24 cellular contexts compared by ENCODE assay signal in the genomic region with DNA sequence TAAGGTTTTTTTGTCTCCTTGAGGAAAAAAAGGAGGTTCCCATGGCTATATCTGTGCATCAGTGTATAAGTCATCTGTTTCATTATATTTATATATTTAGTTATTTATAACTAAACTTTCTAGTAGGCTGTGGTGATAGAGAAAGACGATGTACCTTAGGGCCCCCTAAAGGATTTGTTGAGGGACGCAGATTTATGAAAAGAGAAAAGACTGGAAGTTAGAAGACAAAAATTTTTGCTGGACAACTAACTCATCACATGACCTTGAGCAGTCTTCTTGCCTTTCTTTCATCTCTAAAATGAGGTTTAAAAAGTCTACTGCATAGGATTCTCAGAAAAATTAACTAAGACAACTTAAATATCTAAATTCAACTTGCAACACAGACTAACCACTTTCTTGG. TPM values are rescaled to one million over a fixed set of nuclear protein-coding genes. Genes with fewer than 3 reads are reported as not detected.
DNase-seq lines count a peak whose midpoint lies in the region; ATAC-seq and TF ChIP-seq lines count a peak whose summit lies in the region.
"Had no signal": no experiment of that assay in that cellular context is flagged by ENCODE, and none has a peak within 500 bp of the region (broad histone marks: within the 10 kb centered on the region; RNA-seq: fewer than 3 reads in every experiment).

No MANE protein-coding gene starts in this region.

- no peaks in the 10 kb centered on the region for H3K27me3 Mint-ChIP-seq in endodermal cell (ENCODE audit: insufficient read depth)
- H3K27me3 Mint-ChIP-seq in nephron (ENCODE audit: low read depth) = no peaks in the 10 kb centered on the region

- no peak for TF ChIP-seq EP300 in transverse colon (IDR thresholded peaks at IDR 0.05; ENCODE audit: low read depth)

- H3K4me3 ChIP-seq in adipocyte (ENCODE audit: low read length) (peak overlapping the region; percentile 90), endodermal cell (ENCODE audit: low read length) (no peak overlapping the region), transverse colon (peak overlapping the region in 1 of 4 donors; percentile 25)
- H3K4me3 ChIP-seq: body of pancreas had no signal

- WGBS in endodermal cell (ENCODE audit: insufficient coverage in 1 of 2, insufficient read length in 1 of 2), 2 experiments = 91% methylated on average over 2 of the region's 2 CpGs; no CpG with 5 or more reads in 1 of the 2 experiments
- WGBS in transverse colon (ENCODE audit: low coverage in 1 of 2), 2 donors = 57 to 65% methylated on average over 2 of the region's 2 CpGs

- in situ Hi-C loops in transverse colon (cut with MboI; ENCODE audit: low pct_ligation_motif_present in 1 of 4, low pct_unique_long_range_greater_than_20kb in 1 of 4, low sequenced_read_pairs in 3 of 4) = loop anchor here (5.0 to 25.0 kb wide), 4 partner anchors 152 to 179 kb away; no protein-coding TSS in a partner anchor

- H3K9ac ChIP-seq in adipocyte (ENCODE audit: low read length) (no peak overlapping the region), endodermal cell (ENCODE audit: extremely low read depth, low read length, poor library complexity, severe bottlenecking) (no peak overlapping the region)

- H3K36me3 ChIP-seq in adipocyte (ENCODE audit: control insufficient read depth, insufficient read depth, low read length, severe bottlenecking) = no peaks in the 10 kb centered on the region
- H3K36me3 ChIP-seq in endodermal cell (ENCODE audit: control insufficient read depth, insufficient read depth, low read length) = no peaks in the 10 kb centered on the region
- no peaks in the 10 kb centered on the region for H3K36me3 ChIP-seq in transverse colon
- H3K36me3 ChIP-seq: BE2C had no signal

- H3K36me3 Mint-ChIP-seq in endodermal cell (ENCODE audit: low read depth) = peaks cover 2% of the 10 kb centered on the region
- H3K36me3 Mint-ChIP-seq in nephron (ENCODE audit: low read depth) = peaks cover 17% of the 10 kb centered on the region

- H3K27ac Mint-ChIP-seq in endodermal cell (no peak overlapping the region), nephron (peak overlapping the region; percentile 14 to 94 (median 74))
- H3K27ac Mint-ChIP-seq: HFFc6 had no signal

- H3K4me3 Mint-ChIP-seq in endodermal cell (no peak overlapping the region), nephron (peak overlapping the region; percentile 50 to 97 (median 96))
- H3K4me3 Mint-ChIP-seq: HFFc6, neural crest cell had no signal

- H3K27ac ChIP-seq in endodermal cell (ENCODE audit: low read depth, low read length) (no peak overlapping the region), transverse colon (peak overlapping the region; percentile 65 to 81 (median 73))
- H3K27ac ChIP-seq: body of pancreas, VCaP had no signal

- H3K4me1 Mint-ChIP-seq in endodermal cell (peaks cover 14% of the 10 kb centered on the region), nephron (peaks cover 41% of the 10 kb centered on the region)

- H3K4me1 ChIP-seq in adipocyte (ENCODE audit: control insufficient read depth, insufficient read depth, low read length) = peaks cover 57% of the 10 kb centered on the region
- peaks cover 3% of the 10 kb centered on the region for H3K4me1 ChIP-seq in endodermal cell (ENCODE audit: control insufficient read depth, insufficient read depth, low read length)
- peaks cover 0 to 23% (median 3%) of the 10 kb centered on the region in 4 donors for H3K4me1 ChIP-seq in transverse colon
- H3K4me1 ChIP-seq: BE2C had no signal

- no peaks in the 10 kb centered on the region for H3K27me3 ChIP-seq in adipocyte (replicated peaks; ENCODE audit: control insufficient read depth, insufficient read depth, low read length)
- no peaks in the 10 kb centered on the region for H3K27me3 ChIP-seq in endodermal cell (ENCODE audit: control insufficient read depth, insufficient read depth, low read length, poor library complexity, severe bottlenecking)
- H3K27me3 ChIP-seq in transverse colon = no peaks in the 10 kb centered on the region
- H3K27me3 ChIP-seq: BE2C, body of pancreas had no signal

- DNase-seq in adipocyte (ENCODE audit: low read depth) (no peak), endodermal cell (no peak), transverse colon (no peak), inferior parietal cortex (ENCODE audit: extremely low spot score) (no peak)
- DNase-seq: activated CD4-positive, alpha-beta T cell treated with anti-CD3 and anti-CD28 coated beads, Interleukin-2, amount 50 U/mL, for 48 hours; activated naive CD4-positive, alpha-beta T cell; activated T-cell treated with anti-CD3 and anti-CD28 coated beads for 4 hours; BE2C; body of pancreas; dermis blood vessel endothelial cell; erythroblast; HFFc6; KG1; mesendoderm; NCI-H2081 treated with DMSO at 0.1 percent for 48 hours; NCI-H526 treated with DMSO at 0.1 percent for 48 hours; SHP77 treated with DMSO at 0.1 percent for 48 hours; stimulated activated naive CD4-positive, alpha-beta T cell had no signal

- intact Hi-C loops in transverse colon (cut with DNase I; ENCODE audit: low total_unique reads) = no loop called here

- TF ChIP-seq CTCF in endodermal cell (conservative IDR thresholded peaks at IDR 0.05) (peak; percentile 15), nephron (IDR thresholded peaks at IDR 0.05; ENCODE audit: unreplicated experiment in 3 of 3) (no peak), transverse colon (IDR thresholded peaks at IDR 0.05) (no peak)

- H3K9me3 ChIP-seq in adipocyte (ENCODE audit: control insufficient read depth, low read length) = no peaks in the 10 kb centered on the region
- H3K9me3 ChIP-seq in endodermal cell (ENCODE audit: control insufficient read depth, low read length) = no peaks in the 10 kb centered on the region
- H3K9me3 ChIP-seq in transverse colon = no peaks in the 10 kb centered on the region
- H3K9me3 ChIP-seq: BE2C, body of pancreas had no signal

- H3K9me3 Mint-ChIP-seq in endodermal cell (no peaks in the 10 kb centered on the region), nephron (no peaks in the 10 kb centered on the region)
- H3K9me3 Mint-ChIP-seq: HFFc6 had no signal

- TF ChIP-seq POLR2A in transverse colon (IDR thresholded peaks at IDR 0.05) = no peak

- ATAC-seq in HG02623 (IDR thresholded peaks at IDR 0.05; ENCODE audit: unreplicated experiment) (no peak), HG03025 (IDR thresholded peaks at IDR 0.05; ENCODE audit: low FRiP score, unreplicated experiment) (no peak)
- ATAC-seq: body of pancreas had no signal

RNA-seq across cellular contexts. Expression of a gene that starts 6.1 kb away (rescaled TPM):
- total RNA-seq in endodermal cell (1 to 10 TPM; 2.3 to 4.4 TPM), transverse colon (10 to 100 TPM in 3 of 4 donors, 1 to 10 TPM in 1; 7.9 to 22.5 (median 14.1) TPM)
- 8.7 TPM for polyA plus RNA-seq in endodermal cell (2013, experiment 1 of 2)
- 11.1 TPM for polyA plus RNA-seq in endodermal cell (2013, experiment 2 of 2)
- total RNA-seq: T-helper 1 cell treated with Interleukin-12 subunit alpha and Interleukin-12 subunit beta and Interleukin-4 antibody, amounts not matched to agents 30 ng/mL and 1 ng/mL, for 36 hours had no signal

RNA-seq across cellular contexts. Expression of a gene that starts 43.6 kb away (rescaled TPM):
- total RNA-seq in endodermal cell (10 to 100 TPM; 10.6 to 20.3 TPM), transverse colon (10 to 100 TPM in 3 of 4 donors, 1 to 10 TPM in 1; 2.2 to 26.9 (median 21.2) TPM)
- 4.0 TPM for polyA plus RNA-seq in endodermal cell (2013, experiment 1 of 2)
- 4.2 TPM for polyA plus RNA-seq in endodermal cell (2013, experiment 2 of 2)
